21 cellular contexts compared by ENCODE assay signal in genomic region chr13:27219611-27220010, GRCh38.
"Had no signal": no experiment of that assay in that cellular context is flagged by ENCODE, and none has a peak within 500 bp of the region (broad histone marks: within the 10 kb centered on the region; RNA-seq: fewer than 3 reads in every experiment).

No MANE protein-coding gene starts in this region.

- H3K4me1 ChIP-seq: colonic mucosa, esophagus squamous epithelium, foreskin keratinocyte, gastrocnemius medialis, gastroesophageal sphincter, heart left ventricle, heart right ventricle had no signal

- H2AFZ ChIP-seq: hepatocyte had no signal

- H3K27me3 ChIP-seq: colonic mucosa, dorsolateral prefrontal cortex, esophagus squamous epithelium, gastrocnemius medialis, gastroesophageal sphincter, heart left ventricle, heart right ventricle, hepatocyte had no signal

- H3K4me3 ChIP-seq: colonic mucosa, dorsolateral prefrontal cortex, esophagus squamous epithelium, gastrocnemius medialis, gastroesophageal sphincter, heart left ventricle, heart right ventricle, hepatocyte had no signal

- DNase-seq: colonic mucosa; cortex of kidney; dermis blood vessel endothelial cell; dorsolateral prefrontal cortex; effector CD4-positive, alpha-beta T cell; effector CD8-positive, alpha-beta T cell; effector memory CD4-positive, alpha-beta T cell; effector memory CD8-positive, alpha-beta T cell; endodermal cell; esophagus squamous epithelium; foreskin fibroblast; foreskin keratinocyte; foreskin melanocyte; gastrocnemius medialis; glutamatergic neuron; head of caudate nucleus; heart left ventricle; heart right ventricle had no signal

- H3K79me2 ChIP-seq: hepatocyte had no signal

- H3K4me2 ChIP-seq: hepatocyte had no signal

- H3K9me3 ChIP-seq: colonic mucosa, gastrocnemius medialis, gastroesophageal sphincter had no signal

- H3K36me3 ChIP-seq: colonic mucosa, esophagus squamous epithelium, gastrocnemius medialis, gastroesophageal sphincter, heart left ventricle, heart right ventricle had no signal

- H3K27ac ChIP-seq: colonic mucosa, dorsolateral prefrontal cortex, epithelial cell of prostate, esophagus squamous epithelium, foreskin keratinocyte, gastrocnemius medialis, gastroesophageal sphincter, heart left ventricle, heart right ventricle, hepatocyte had no signal
